ENCODE assay signal across 19 cellular contexts in the genomic region with DNA sequence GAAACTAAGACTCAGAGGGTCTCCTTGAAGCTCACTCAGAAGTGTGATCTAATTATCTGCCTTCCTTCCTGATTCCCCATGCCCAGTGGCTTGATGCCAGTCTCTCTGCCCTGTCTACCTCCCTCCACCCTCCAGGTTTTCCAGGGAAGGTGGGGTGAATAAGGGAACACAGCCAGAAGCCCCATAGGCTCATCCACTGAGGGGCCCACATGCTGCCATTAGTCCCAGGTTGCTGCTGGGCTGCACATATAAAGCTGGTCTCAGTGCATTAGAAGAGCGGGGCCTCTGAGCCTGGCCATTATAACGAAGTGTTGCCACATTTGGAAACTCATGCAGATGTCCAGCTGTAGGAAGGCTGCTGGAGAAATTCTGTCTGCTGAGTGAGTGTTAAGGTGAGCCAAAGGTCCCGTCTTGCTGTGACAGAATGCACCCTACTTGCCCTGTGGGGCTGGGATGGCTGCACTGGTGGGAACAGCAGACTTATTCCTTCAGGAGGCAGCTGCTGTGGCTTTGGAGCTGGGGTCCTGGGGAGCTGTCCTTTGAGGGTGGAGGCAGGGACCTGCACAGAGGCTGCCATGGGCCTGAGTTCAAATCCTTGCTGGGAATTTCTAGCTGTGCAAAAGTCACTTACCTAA. TPM values are rescaled to one million over a fixed set of nuclear protein-coding genes. Genes with fewer than 3 reads are reported as not detected.
DNase-seq lines count a peak whose midpoint lies in the region; ATAC-seq and TF ChIP-seq lines count a peak whose summit lies in the region.
"Had no signal": no experiment of that assay in that cellular context is flagged by ENCODE, and none has a peak within 500 bp of the region (broad histone marks: within the 10 kb centered on the region; RNA-seq: fewer than 3 reads in every experiment).

No MANE protein-coding gene starts in this region.

- peaks cover 46% of the 10 kb centered on the region for H3K27me3 Mint-ChIP-seq in brain

- peaks cover 5% of the 10 kb centered on the region for H3K36me3 Mint-ChIP-seq in brain
- H3K36me3 Mint-ChIP-seq: T-cell had no signal

- H3K4me3 ChIP-seq in subcutaneous abdominal adipose tissue (ENCODE audit: low read depth in 1 of 5, low read length in 5 of 5), result peak overlapping the region in 1 of 5 donors; percentile 26
- H3K4me3 ChIP-seq: adrenal gland, HAP-1 had no signal

- peak overlapping the region in 1 of 5 donors; percentile 2 for H3K9ac ChIP-seq in subcutaneous abdominal adipose tissue (ENCODE audit: low read length in 5 of 5)

- no peak for TF ChIP-seq CTCF in brain (conservative IDR thresholded peaks at IDR 0.05)

- peaks cover 66% of the 10 kb centered on the region for H3K4me1 Mint-ChIP-seq in brain

- peaks cover 0 to 2% (median 0%) of the 10 kb centered on the region in 5 experiments for H3K9me3 Mint-ChIP-seq in brain
- H3K9me3 Mint-ChIP-seq: T-cell had no signal

- peak overlapping the region; percentile 41 to 86 (median 69) for H3K27ac Mint-ChIP-seq in brain
- H3K27ac Mint-ChIP-seq: T-cell had no signal

- peaks cover 1 to 94% (median 79%) of the 10 kb centered on the region in 5 donors for H3K4me1 ChIP-seq in subcutaneous abdominal adipose tissue (ENCODE audit: control insufficient read depth in 5 of 5, insufficient read depth in 5 of 5, low read length in 5 of 5)

- no peak for ATAC-seq in HG03457 (IDR thresholded peaks at IDR 0.05; ENCODE audit: unreplicated experiment)
- ATAC-seq in GM21367 (IDR thresholded peaks at IDR 0.05; ENCODE audit: unreplicated experiment), result no peak
- ATAC-seq: T-cell had no signal

- DNase-seq in activated CD8-positive, alpha-beta memory T cell treated with anti-CD3 and anti-CD28 coated beads for 24 hours, result peak; percentile 35
- DNase-seq in activated CD8-positive, alpha-beta memory T cell treated with anti-CD3 and anti-CD28 coated beads, Interleukin-2, amount 50 U/mL, for 4 hours, result no peak
- DNase-seq in HK-2 (ENCODE audit: unreplicated experiment), result no peak
- DNase-seq: activated CD4-positive, alpha-beta T cell treated with anti-CD3 and anti-CD28 coated beads, Interleukin-2, amount 50 U/mL, for 1 hour; DND-41; Kasumi-1; NCI-H1436 treated with DMSO at 0.1 percent for 48 hours; NCI-H2227 treated with DMSO at 0.1 percent for 48 hours; stimulated activated CD4-positive, alpha-beta T cell treated with anti-CD3 and anti-CD28 coated beads, Interleukin-15, amount 100 ng/mL, for 24 hours; stimulated activated naive CD4-positive, alpha-beta T cell treated with Interleukin-2 at 50 U/mL for 16 hours; T-cell had no signal

- no peaks in the 10 kb centered on the region for H3K36me3 ChIP-seq in subcutaneous abdominal adipose tissue (ENCODE audit: control insufficient read depth in 5 of 5, insufficient read depth in 5 of 5, low read length in 5 of 5)
- H3K36me3 ChIP-seq: adrenal gland, HAP-1 had no signal

- H3K27ac ChIP-seq in layer of hippocampus (ENCODE audit: low read depth, low read length), result peak overlapping the region; percentile 97
- peak overlapping the region; percentile 72 for H3K27ac ChIP-seq in subcutaneous abdominal adipose tissue (ENCODE audit: low read depth, low read length)
- H3K27ac ChIP-seq: adrenal gland had no signal

- no peaks in the 10 kb centered on the region for H3K27me3 ChIP-seq in layer of hippocampus (ENCODE audit: control insufficient read depth, insufficient read depth, low read length)
- peaks cover 0 to 10% (median 4%) of the 10 kb centered on the region in 5 donors for H3K27me3 ChIP-seq in subcutaneous abdominal adipose tissue (ENCODE audit: control insufficient read depth in 5 of 5, insufficient read depth in 4 of 5, low read length in 5 of 5)

- no peaks in the 10 kb centered on the region for H3K9me3 ChIP-seq in subcutaneous abdominal adipose tissue (ENCODE audit: control insufficient read depth in 5 of 5, low read length in 5 of 5)
- H3K9me3 ChIP-seq: adrenal gland, HAP-1 had no signal

- peak overlapping the region in 4 of 5 experiments; percentile 57 to 89 (median 86) for H3K4me3 Mint-ChIP-seq in brain
- H3K4me3 Mint-ChIP-seq: T-cell had no signal

RNA-seq across cellular contexts. Expression of gene ADORA1, which starts 2.9 kb away (rescaled TPM):
- polyA plus RNA-seq in brain (ENCODE audit: insufficient read depth, low read depth, low replicate concordance), result 32.5 TPM

RNA-seq across cellular contexts. Expression of gene MYOG, which starts 44.7 kb away (rescaled TPM):
- polyA plus RNA-seq in brain (ENCODE audit: insufficient read depth, low read depth, low replicate concordance), result not detected
- polyA plus RNA-seq: adrenal gland, liver had no signal

RNA-seq across cellular contexts. Expression of gene MYBPH, which starts 45.2 kb away (rescaled TPM):
- not detected for polyA plus RNA-seq in brain (ENCODE audit: insufficient read depth, low read depth, low replicate concordance)
- polyA plus RNA-seq: liver had no signal

RNA-seq across cellular contexts. Expression of gene CHI3L1, which starts 56.0 kb away (rescaled TPM):
- 47.9 TPM for polyA plus RNA-seq in brain (ENCODE audit: insufficient read depth, low read depth, low replicate concordance)
